ENCODE assay signal across 17 cellular contexts in the genomic region with DNA sequence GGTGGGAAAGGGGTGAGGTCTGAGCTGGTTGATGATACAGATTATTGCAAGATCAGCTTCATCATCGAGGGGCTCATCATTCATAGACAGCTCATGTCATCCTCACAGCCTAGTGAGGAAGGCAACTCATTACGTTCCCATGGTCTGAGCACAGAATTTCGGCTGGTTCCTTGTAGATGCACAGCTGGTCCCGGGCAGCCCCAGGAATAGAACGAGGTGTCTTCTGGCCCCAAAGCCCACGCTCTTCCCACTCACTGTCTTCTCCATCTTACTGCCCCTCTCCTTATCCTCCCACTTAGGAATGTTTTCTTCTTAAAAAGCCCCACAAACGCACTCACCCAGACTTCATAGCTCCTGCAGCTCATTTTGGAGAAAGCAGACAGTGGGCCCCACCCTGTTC.
"Had no signal": no experiment of that assay in that cellular context is flagged by ENCODE, and none has a peak within 500 bp of the region (broad histone marks: within the 10 kb centered on the region; RNA-seq: fewer than 3 reads in every experiment).

No MANE protein-coding gene starts in this region.

- H3K36me3 Mint-ChIP-seq: activated naive CD4-positive, alpha-beta T cell treated with anti-CD3 and anti-CD28 coated beads, Interleukin-2, amount 50 U/mL, for 72 hours; stimulated activated naive B cell treated with anti-CD40 and anti-IgM and Interleukin-4, amounts not matched to agents 10 μg/mL and 1 μg/mL and 100 μg/mL, for 72 hours had no signal

- H3K9me3 ChIP-seq: ovary, psoas muscle, transverse colon had no signal

- DNase-seq: activated CD4-positive, alpha-beta T cell treated with anti-CD3 and anti-CD28 coated beads for 1 hour; activated CD4-positive, alpha-beta T cell treated with anti-CD3 and anti-CD28 coated beads, Interleukin-2, amount 50 U/mL, for 48 hours; activated gamma-delta T cell; amniotic stem cell; central memory CD4-positive, alpha-beta T cell; foreskin melanocyte; hippocampal formation; stimulated activated naive B cell treated with anti-CD40 and anti-IgM and Interleukin-4, amounts not matched to agents 10 μg/mL and 1 μg/mL and 100 μg/mL, for 72 hours; SW 1271; T-helper 2 cell; transverse colon had no signal

- ATAC-seq: activated naive CD4-positive, alpha-beta T cell treated with anti-CD3 and anti-CD28 coated beads, Interleukin-2, amount 50 U/mL, for 72 hours; stimulated activated naive B cell treated with anti-CD40 and anti-IgM and Interleukin-4, amounts not matched to agents 10 μg/mL and 1 μg/mL and 100 μg/mL, for 72 hours had no signal

- H3K36me3 ChIP-seq: ovary, transverse colon, WERI-Rb-1 had no signal

- H3K27ac Mint-ChIP-seq: activated naive CD4-positive, alpha-beta T cell treated with anti-CD3 and anti-CD28 coated beads, Interleukin-2, amount 50 U/mL, for 72 hours; stimulated activated naive B cell treated with anti-CD40 and anti-IgM and Interleukin-4, amounts not matched to agents 10 μg/mL and 1 μg/mL and 100 μg/mL, for 72 hours had no signal

- H3K27me3 ChIP-seq: ovary, transverse colon had no signal

- H3K4me3 Mint-ChIP-seq: neural crest cell; stimulated activated naive B cell treated with anti-CD40 and anti-IgM and Interleukin-4, amounts not matched to agents 10 μg/mL and 1 μg/mL and 100 μg/mL, for 72 hours had no signal

- H3K9me3 Mint-ChIP-seq: activated naive CD4-positive, alpha-beta T cell treated with anti-CD3 and anti-CD28 coated beads, Interleukin-2, amount 50 U/mL, for 72 hours; neural crest cell; stimulated activated naive B cell treated with anti-CD40 and anti-IgM and Interleukin-4, amounts not matched to agents 10 μg/mL and 1 μg/mL and 100 μg/mL, for 72 hours had no signal

- H3K27ac ChIP-seq: psoas muscle, WERI-Rb-1 had no signal

- H3K4me3 ChIP-seq: coronary artery, ovary, psoas muscle, transverse colon had no signal

- H3K4me1 ChIP-seq: psoas muscle, transverse colon had no signal
